ENCODE assay signal across 1 cellular context in the genomic region with DNA sequence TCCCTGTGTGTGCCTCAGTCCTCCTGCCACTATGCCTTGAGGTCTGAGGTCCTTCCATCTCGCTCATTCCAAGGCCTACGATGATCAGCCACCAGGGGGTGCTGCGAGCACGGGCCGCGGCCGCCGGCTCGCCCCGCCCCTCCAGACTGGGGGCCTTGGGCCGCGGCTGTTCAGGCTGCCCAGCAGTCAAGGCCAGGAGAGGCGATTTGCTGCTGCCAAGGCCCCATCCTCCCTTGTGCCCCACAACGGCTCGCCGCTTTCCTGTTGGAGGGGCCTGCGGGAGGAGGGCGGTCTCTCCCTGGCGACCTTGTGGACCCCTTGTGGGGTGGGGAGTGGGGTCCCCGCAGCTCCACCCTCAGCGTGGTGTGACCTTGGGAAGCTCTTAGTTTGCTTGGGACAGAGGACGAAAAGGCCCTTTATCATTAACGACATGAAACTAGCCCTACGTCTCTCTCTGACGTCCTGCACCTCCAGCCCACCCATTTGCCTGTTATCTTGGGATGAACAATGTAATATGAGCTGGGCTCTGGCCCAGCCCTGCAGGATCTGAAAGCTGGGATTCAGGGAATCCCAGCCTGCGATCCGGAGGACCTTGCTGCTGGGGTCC.
A peak's percentile ranks its signal among the peaks of the same experiment; 100 is the strongest.
TF ChIP-seq lines count a peak whose summit lies in the region.

No MANE protein-coding gene starts in this region.

TF ChIP-seq in H1, 55 proteins besides CTCF, POLR2A, EP300 and RAD21:
- TF ChIP-seq TBP (IDR thresholded peaks at IDR 0.05; ENCODE audit: low read depth, low read length) (peak; percentile 67), POLR2AphosphoS5 (IDR thresholded peaks at IDR 0.05; ENCODE audit: low read depth, low read length) (peak; percentile 81), RXRA (IDR thresholded peaks at IDR 0.05; ENCODE audit: insufficient read depth, low read depth, low read length) (no peak), KDM4A (IDR thresholded peaks at IDR 0.05; ENCODE audit: low read depth, low read length, severe bottlenecking) (no peak), GABPA (IDR thresholded peaks at IDR 0.05; ENCODE audit: borderline replicate concordance, insufficient read depth, low read length) (peak; percentile 32; the same call in 1 of the 2 replicates), KDM1A (IDR thresholded peaks at IDR 0.05; ENCODE audit: borderline replicate concordance, low read length) (0 out of 2 replicates have a peak, but pooled peaks have one; percentile 12), TAF1 (IDR thresholded peaks at IDR 0.05; ENCODE audit: low read depth, low read length) (peak; percentile 54), POU5F1 (IDR thresholded peaks at IDR 0.05; ENCODE audit: low read depth, low read length) (no peak), SP1 (IDR thresholded peaks at IDR 0.05; ENCODE audit: low read depth, low read length) (peak; percentile 58; the same call in 1 of the 2 replicates), ASH2L (IDR thresholded peaks at IDR 0.05; ENCODE audit: low read length) (peak; percentile 57), TAF7 (optimal IDR thresholded peaks at IDR 0.05; ENCODE audit: borderline replicate concordance, low read depth, low read length) (peak; percentile 50), SIN3A (conservative IDR thresholded peaks at IDR 0.05 in 1 of 2, IDR thresholded peaks at IDR 0.05 in 1 of 2; ENCODE audit: low read depth in 1 of 2, low read length in 2 of 2) (peak in 1 of 2 experiments; percentile 71; a peak in 1 of 4 replicates), PHF8 (conservative IDR thresholded peaks at IDR 0.05; ENCODE audit: low read depth, low read length) (peak; percentile 64)
TF ChIP-seq in H1: peak in this region for 10.
